Comparison of ENCODE assay signal across 23 cellular contexts in the genomic region with DNA sequence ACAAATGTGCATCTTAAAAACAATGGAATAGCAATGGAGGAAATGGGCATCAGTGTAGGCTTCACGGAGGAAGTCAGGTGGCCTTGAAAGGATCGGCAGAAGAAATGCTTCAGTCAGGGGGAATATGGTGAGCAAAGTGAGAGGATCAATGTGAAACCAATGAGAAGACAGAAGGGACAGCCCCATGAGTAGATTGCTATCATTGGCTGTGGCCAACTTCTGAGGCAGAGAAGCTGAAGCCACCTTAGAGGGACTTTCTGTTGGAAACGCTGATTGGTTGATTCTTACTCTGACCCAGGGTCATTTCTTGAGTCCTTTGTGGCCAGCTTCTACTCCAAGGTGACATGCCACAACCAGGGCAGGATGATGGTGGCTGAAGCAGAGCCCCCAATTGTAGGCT.
"Had no signal": no experiment of that assay in that cellular context is flagged by ENCODE, and none has a peak within 500 bp of the region (broad histone marks: within the 10 kb centered on the region; RNA-seq: fewer than 3 reads in every experiment).

No MANE protein-coding gene starts in this region.

- H3K36me3 Mint-ChIP-seq: activated naive CD8-positive, alpha-beta T cell; memory B cell had no signal

- H3K27ac Mint-ChIP-seq: activated CD4-positive, alpha-beta memory T cell treated with anti-CD3 and anti-CD28 coated beads, Interleukin-2, amount 10 ng/mL, durations not matched to agents 7 days and 5 days; activated CD4-positive, alpha-beta T cell treated with anti-CD3 and anti-CD28 coated beads, Interleukin-2, amount 10 ng/mL, durations not matched to agents 24 days and 14 days; activated naive CD8-positive, alpha-beta T cell; activated T-helper 2 cell treated with anti-CD3 and anti-CD28 coated beads, Interferon-gamma antibody, Interleukin-2, Interleukin-4, amounts not matched to agents 10 μg/mL and 5 μg/mL and 100 μg/mL, durations not matched to agents 14 hours and 24 hours and 36 hours; memory B cell; natural killer cell treated with Interleukin-12 subunit alpha and Interleukin-12 subunit beta and Interleukin-15 and Interleukin-18, amount 100 ng/mL, for 72 hours had no signal

- H3K27me3 ChIP-seq: esophagus squamous epithelium, heart left ventricle, pancreas, right atrium auricular region, spleen, thyroid gland, upper lobe of right lung had no signal

- DNase-seq: activated CD4-positive, alpha-beta memory T cell treated with anti-CD3 and anti-CD28 coated beads, Interleukin-2, amount 10 ng/mL, durations not matched to agents 7 days and 5 days; activated CD4-positive, alpha-beta T cell treated with anti-CD3 and anti-CD28 coated beads, Interleukin-2, amount 10 ng/mL, durations not matched to agents 24 days and 14 days; activated naive CD4-positive, alpha-beta T cell; cerebellar nuclear complex; esophagus squamous epithelium; left ventricle myocardium superior; pancreas; psoas muscle; spleen; stimulated activated CD4-positive, alpha-beta T cell treated with anti-CD3 and anti-CD28 coated beads, Interleukin-4, amount 100 ng/mL, for 1 hour; stimulated activated naive CD4-positive, alpha-beta T cell treated with Interleukin-2 at 50 U/mL for 16 hours; substantia nigra; thyroid gland; upper lobe of right lung had no signal

- H3K9me3 Mint-ChIP-seq: activated CD4-positive, alpha-beta memory T cell treated with anti-CD3 and anti-CD28 coated beads, Interleukin-2, amount 10 ng/mL, durations not matched to agents 7 days and 5 days; activated T-helper 2 cell treated with anti-CD3 and anti-CD28 coated beads, Interferon-gamma antibody, Interleukin-2, Interleukin-4, amounts not matched to agents 10 μg/mL and 5 μg/mL and 100 μg/mL, durations not matched to agents 14 hours and 24 hours and 36 hours; memory B cell; natural killer cell treated with Interleukin-12 subunit alpha and Interleukin-12 subunit beta and Interleukin-15 and Interleukin-18, amount 100 ng/mL, for 72 hours had no signal

- H3K4me1 Mint-ChIP-seq: memory B cell had no signal

- H3K36me3 ChIP-seq: esophagus squamous epithelium, heart left ventricle, pancreas, right atrium auricular region, spleen, thyroid gland, upper lobe of right lung had no signal

- H3K9me3 ChIP-seq: esophagus squamous epithelium, heart left ventricle, pancreas, psoas muscle, right atrium auricular region, spleen, thyroid gland, upper lobe of right lung had no signal

- FAIRE-seq: islet of Langerhans, pancreas had no signal

- H3K27ac ChIP-seq: coronary artery, heart left ventricle, pancreas, psoas muscle, right atrium auricular region, thyroid gland, upper lobe of right lung had no signal

- ATAC-seq: activated CD4-positive, CD25-positive, alpha-beta regulatory T cell treated with anti-CD3 and anti-CD28 coated beads, Interleukin-2, amount 50 U/mL, for 24 hours; heart left ventricle; pancreas; psoas muscle; upper lobe of right lung had no signal

- H3K4me3 ChIP-seq: coronary artery, esophagus squamous epithelium, heart left ventricle, pancreas, psoas muscle, right atrium auricular region, thyroid gland, upper lobe of right lung had no signal

- H3K4me1 ChIP-seq: pancreas had no signal

- H3K4me3 Mint-ChIP-seq: activated CD4-positive, alpha-beta memory T cell treated with anti-CD3 and anti-CD28 coated beads, Interleukin-2, amount 10 ng/mL, durations not matched to agents 7 days and 5 days; activated CD4-positive, alpha-beta T cell treated with anti-CD3 and anti-CD28 coated beads, Interleukin-2, amount 10 ng/mL, durations not matched to agents 24 days and 14 days; activated naive CD8-positive, alpha-beta T cell; memory B cell; natural killer cell treated with Interleukin-12 subunit alpha and Interleukin-12 subunit beta and Interleukin-15 and Interleukin-18, amount 100 ng/mL, for 72 hours had no signal
